14 cellular contexts compared by ENCODE assay signal in genomic region chr16:14132696-14133048, GRCh38.
DNase-seq lines count a peak whose midpoint lies in the region; ATAC-seq and TF ChIP-seq lines count a peak whose summit lies in the region.
"Had no signal": no experiment of that assay in that cellular context is flagged by ENCODE, and none has a peak within 500 bp of the region (broad histone marks: within the 10 kb centered on the region; RNA-seq: fewer than 3 reads in every experiment).

No MANE protein-coding gene starts in this region.

- H3K9me3 ChIP-seq in fibroblast of lung (ENCODE audit: control insufficient read depth, insufficient read depth, low read depth, low read length) = no peaks in the 10 kb centered on the region
- H3K9me3 ChIP-seq: stomach had no signal

- TF ChIP-seq CTCF in fibroblast of lung (conservative IDR thresholded peaks at IDR 0.05 in 1 of 2, IDR thresholded peaks at IDR 0.05 in 1 of 2; ENCODE audit: low read depth in 1 of 2, low read length in 2 of 2) = no peak

- H3K4me1 ChIP-seq in fibroblast of lung (ENCODE audit: control insufficient read depth, extremely low read depth, insufficient read depth, low read length) = peaks cover 3% of the 10 kb centered on the region
- H3K4me1 ChIP-seq: parathyroid adenoma had no signal

- no peak overlapping the region for H3K4me3 ChIP-seq in fibroblast of lung (replicated peaks in 1 of 4; ENCODE audit: control extremely low read depth in 1 of 4, insufficient read depth in 1 of 4, low read depth in 3 of 4, low read length in 4 of 4)
- H3K4me3 ChIP-seq: stomach had no signal

- H4K20me1 ChIP-seq in fibroblast of lung (ENCODE audit: control insufficient read depth, extremely low read depth, insufficient read depth, low read length) = no peaks in the 10 kb centered on the region

- H3K9ac ChIP-seq in fibroblast of lung (ENCODE audit: insufficient read depth, low read length) = no peak overlapping the region
- H3K9ac ChIP-seq: parathyroid adenoma had no signal

- peaks cover 2% of the 10 kb centered on the region for H3K36me3 ChIP-seq in fibroblast of lung (ENCODE audit: control insufficient read depth, insufficient read depth, low read length)
- H3K36me3 ChIP-seq: stomach had no signal

- no peak overlapping the region for H2AFZ ChIP-seq in fibroblast of lung (ENCODE audit: low read length)
- H2AFZ ChIP-seq: parathyroid adenoma had no signal

- ATAC-seq in GM19395 (IDR thresholded peaks at IDR 0.05; ENCODE audit: unreplicated experiment) (peak; percentile 70), HG03108 (IDR thresholded peaks at IDR 0.05; ENCODE audit: unreplicated experiment) (peak; percentile 76)
- ATAC-seq: activated CD8-positive, alpha-beta memory T cell treated with anti-CD3 and anti-CD28 coated beads, Interleukin-2, amount 10 ng/mL, durations not matched to agents 7 days and 5 days had no signal

- H3K27me3 ChIP-seq in fibroblast of lung (ENCODE audit: control insufficient read depth, insufficient read depth, low read length) = no peaks in the 10 kb centered on the region
- H3K27me3 ChIP-seq: stomach had no signal

- no peak overlapping the region for H3K27ac ChIP-seq in fibroblast of lung (ENCODE audit: insufficient read depth, low read length)
- H3K27ac ChIP-seq: parathyroid adenoma had no signal

- H3K79me2 ChIP-seq in fibroblast of lung (ENCODE audit: control insufficient read depth, insufficient read depth, low read length) = no peaks in the 10 kb centered on the region

- DNase-seq in AG08395 (ENCODE audit: low spot score) = peak; percentile 41
- DNase-seq in fibroblast of lung (ENCODE audit: low read depth in 2 of 2) = peak; percentile 23 to 59
- no peak for DNase-seq in activated CD4-positive, alpha-beta T cell treated with anti-CD3 and anti-CD28 coated beads for 48 hours
- no peak for DNase-seq in activated gamma-delta T cell treated with Interleukin-2 at 50 U/mL for 16 hours
- no peak for DNase-seq in activated CD4-positive, CD25-positive, alpha-beta regulatory T cell (lab: John Stamatoyannopoulos, UW)
- DNase-seq in cerebellar nuclear complex (lab: John Stamatoyannopoulos, UW) = no peak
- DNase-seq: activated CD8-positive, alpha-beta memory T cell treated with anti-CD3 and anti-CD28 coated beads, Interleukin-2, amount 10 ng/mL, durations not matched to agents 7 days and 5 days; DMS79 treated with DMSO at 0.1 percent for 48 hours; effector CD8-positive, alpha-beta T cell; NCI-H187; stomach had no signal

- H3K4me2 ChIP-seq in fibroblast of lung (ENCODE audit: extremely low read depth, insufficient read depth, low read length) = peak overlapping the region; percentile 89

Comparison
In these comparisons a context has a peak if more than half of its experiments do, and no peak if none do; other contexts are left out.
1. DNase-seq: peak in AG08395 (single experiment) and fibroblast of lung (2 of 2); none in activated CD4-positive, alpha-beta T cell treated with anti-CD3 and anti-CD28 coated beads for 48 hours (single experiment), activated gamma-delta T cell treated with Interleukin-2 at 50 U/mL for 16 hours (single experiment), activated CD4-positive, CD25-positive, alpha-beta regulatory T cell (0 of 4) and cerebellar nuclear complex (0 of 2).